In the genomic region with DNA sequence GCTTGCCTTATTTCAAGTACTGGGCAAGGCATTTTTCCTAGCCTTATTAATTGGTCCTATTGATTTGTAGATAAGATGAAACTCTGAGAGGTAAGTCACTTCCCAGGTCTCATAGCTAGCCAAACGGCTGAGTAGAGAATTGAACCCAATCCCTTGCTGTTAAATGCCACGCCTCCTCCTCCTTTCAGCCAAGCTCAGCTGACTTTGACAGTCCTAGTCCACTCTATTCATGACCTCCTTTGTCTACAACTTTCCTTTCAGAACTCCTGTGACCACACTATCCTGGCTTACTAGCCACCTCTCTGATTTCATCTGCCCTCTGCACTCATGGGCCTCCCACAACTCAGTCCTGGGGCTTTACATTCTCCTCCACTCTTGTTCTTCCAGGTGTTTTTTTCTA, we compare ENCODE assay signal across 22 cellular contexts. TPM values are rescaled to one million over a fixed set of nuclear protein-coding genes. Genes with fewer than 3 reads are reported as not detected.
"Had no signal": no experiment of that assay in that cellular context is flagged by ENCODE, and none has a peak within 500 bp of the region (broad histone marks: within the 10 kb centered on the region; RNA-seq: fewer than 3 reads in every experiment).

No MANE protein-coding gene starts in this region.

- H3K4me3 ChIP-seq: MG63, SJSA1, SK-N-MC had no signal

- H3K9me3 ChIP-seq: MG63 had no signal

- H3K27me3 ChIP-seq: MG63, SJSA1 had no signal

- H3K36me3 ChIP-seq: MG63, SJSA1 had no signal

- ATAC-seq: HepG2 had no signal

- DNase-seq: IMR-90, Karpas-422, KG1, MG63, NCI-H1092, NCI-H1105 treated with DMSO at 0.1 percent for 48 hours, NCI-H1417 treated with DMSO at 0.1 percent for 48 hours, NCI-H146, NCI-H1694 treated with DMSO at 0.1 percent for 48 hours, NCI-H1930, NCI-H2081, NCI-H2227 treated with DMSO at 0.1 percent for 48 hours, NCI-H524, NCI-H526 treated with DMSO at 0.1 percent for 48 hours, NCI-H748 treated with DMSO at 0.1 percent for 48 hours, Right ventricle myocardium superior, RPMI8226, SIG-M5 had no signal

- H3K27ac ChIP-seq: SJSA1, SK-N-MC had no signal

- FAIRE-seq: HepG2, RCC 7860 had no signal

RNA-seq across cellular contexts. Expression of gene NGF, which starts 3.9 kb away (rescaled TPM):
- total RNA-seq: HepG2 had no signal
- polyA plus RNA-seq: HepG2 had no signal
